Comparison of ENCODE assay signal across 10 cellular contexts in the genomic region with DNA sequence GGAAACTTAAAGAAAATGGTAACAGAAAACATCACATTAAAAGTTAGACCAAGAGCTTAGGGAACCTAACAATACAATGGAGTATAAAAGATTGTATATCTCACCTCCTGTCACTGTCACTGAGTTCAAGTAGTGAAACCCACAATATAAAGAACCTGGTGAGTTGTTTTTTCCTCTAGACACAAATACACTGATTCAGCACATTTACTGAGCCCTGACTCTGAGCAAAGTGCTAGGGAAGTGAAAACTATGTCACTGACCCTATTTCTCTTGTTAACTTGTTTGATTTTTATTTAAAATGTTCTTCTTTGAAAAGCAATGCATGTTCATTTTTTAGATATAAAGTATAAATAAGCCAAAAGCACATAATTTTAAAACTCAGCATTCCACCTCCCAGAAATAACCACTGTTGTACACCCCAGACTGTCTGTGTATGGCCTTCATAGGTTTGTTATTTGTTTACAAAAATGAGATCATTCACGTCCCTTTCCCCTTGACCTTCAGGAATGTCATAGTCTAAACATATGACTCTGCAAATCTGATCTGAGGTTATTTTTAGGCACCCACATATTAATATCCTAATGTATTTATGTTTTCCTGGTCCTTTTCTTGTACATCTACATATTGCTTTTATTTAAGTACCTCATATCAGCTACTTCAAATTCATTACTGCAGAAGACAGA.
DNase-seq lines count a peak whose midpoint lies in the region; ATAC-seq and TF ChIP-seq lines count a peak whose summit lies in the region.
"Had no signal": no experiment of that assay in that cellular context is flagged by ENCODE, and none has a peak within 500 bp of the region (broad histone marks: within the 10 kb centered on the region; RNA-seq: fewer than 3 reads in every experiment).

No MANE protein-coding gene starts in this region.

- ATAC-seq in GM19452 (IDR thresholded peaks at IDR 0.05; ENCODE audit: unreplicated experiment) = peak; percentile 60
- ATAC-seq in HG03103 (IDR thresholded peaks at IDR 0.05; ENCODE audit: low read depth, unreplicated experiment) = peak; percentile 74

- H3K27me3 Mint-ChIP-seq in dendritic cell treated with granulocyte-macrophage colony-stimulating factor and Interleukin-4, amounts not matched to agents 40 ng/mL and 50 ng/mL, for 4 days = no peaks in the 10 kb centered on the region

- in situ Hi-C loops in GM13976 (cut with MboI; ENCODE audit: low sequenced_read_pairs, unreplicated experiment) = loop anchor here (25.0 kb wide), 2 partner anchors 394 to 694 kb away; a partner anchor contains a TSS

- TF ChIP-seq CTCF in GM13976 (IDR thresholded peaks at IDR 0.05; ENCODE audit: borderline replicate concordance, control extremely low read depth, extremely low read depth, insufficient read depth, missing control alignments) = no peak

- H3K36me3 Mint-ChIP-seq in dendritic cell treated with granulocyte-macrophage colony-stimulating factor and Interleukin-4, amounts not matched to agents 40 ng/mL and 50 ng/mL, for 4 days (ENCODE audit: low read depth) = no peaks in the 10 kb centered on the region

- peak overlapping the region; percentile 74 for H3K27ac Mint-ChIP-seq in dendritic cell treated with granulocyte-macrophage colony-stimulating factor and Interleukin-4, amounts not matched to agents 40 ng/mL and 50 ng/mL, for 4 days

- intact Hi-C loops in dendritic cell treated with granulocyte-macrophage colony-stimulating factor and Interleukin-4, amounts not matched to agents 40 ng/mL and 50 ng/mL, for 4 days (cut with micrococcal nuclease) = loop anchor here (1.0 to 10.0 kb wide), 5 partner anchors 23 to 421 kb away; a partner anchor contains a TSS

- DNase-seq in GM13976 (ENCODE audit: low spot score) = peak; percentile 61
- no peak for DNase-seq in nucleus accumbens (lab: John Stamatoyannopoulos, UW)
- no peak for DNase-seq in NCI-H1105 (lab: John Stamatoyannopoulos, UW)
- DNase-seq in T-helper 9 cell = no peak
- DNase-seq in SKM-1 (lab: John Stamatoyannopoulos, UW; ENCODE audit: unreplicated experiment) = no peak
- DNase-seq: mammary epithelial cell, NCI-H2171 had no signal

- no peaks in the 10 kb centered on the region for H3K9me3 Mint-ChIP-seq in dendritic cell treated with granulocyte-macrophage colony-stimulating factor and Interleukin-4, amounts not matched to agents 40 ng/mL and 50 ng/mL, for 4 days

- H3K4me1 Mint-ChIP-seq in dendritic cell treated with granulocyte-macrophage colony-stimulating factor and Interleukin-4, amounts not matched to agents 40 ng/mL and 50 ng/mL, for 4 days (ENCODE audit: low read depth) = peaks cover 62% of the 10 kb centered on the region

- H3K4me3 Mint-ChIP-seq in dendritic cell treated with granulocyte-macrophage colony-stimulating factor and Interleukin-4, amounts not matched to agents 40 ng/mL and 50 ng/mL, for 4 days = no peak overlapping the region
